8 cellular contexts compared by ENCODE assay signal in the genomic region with DNA sequence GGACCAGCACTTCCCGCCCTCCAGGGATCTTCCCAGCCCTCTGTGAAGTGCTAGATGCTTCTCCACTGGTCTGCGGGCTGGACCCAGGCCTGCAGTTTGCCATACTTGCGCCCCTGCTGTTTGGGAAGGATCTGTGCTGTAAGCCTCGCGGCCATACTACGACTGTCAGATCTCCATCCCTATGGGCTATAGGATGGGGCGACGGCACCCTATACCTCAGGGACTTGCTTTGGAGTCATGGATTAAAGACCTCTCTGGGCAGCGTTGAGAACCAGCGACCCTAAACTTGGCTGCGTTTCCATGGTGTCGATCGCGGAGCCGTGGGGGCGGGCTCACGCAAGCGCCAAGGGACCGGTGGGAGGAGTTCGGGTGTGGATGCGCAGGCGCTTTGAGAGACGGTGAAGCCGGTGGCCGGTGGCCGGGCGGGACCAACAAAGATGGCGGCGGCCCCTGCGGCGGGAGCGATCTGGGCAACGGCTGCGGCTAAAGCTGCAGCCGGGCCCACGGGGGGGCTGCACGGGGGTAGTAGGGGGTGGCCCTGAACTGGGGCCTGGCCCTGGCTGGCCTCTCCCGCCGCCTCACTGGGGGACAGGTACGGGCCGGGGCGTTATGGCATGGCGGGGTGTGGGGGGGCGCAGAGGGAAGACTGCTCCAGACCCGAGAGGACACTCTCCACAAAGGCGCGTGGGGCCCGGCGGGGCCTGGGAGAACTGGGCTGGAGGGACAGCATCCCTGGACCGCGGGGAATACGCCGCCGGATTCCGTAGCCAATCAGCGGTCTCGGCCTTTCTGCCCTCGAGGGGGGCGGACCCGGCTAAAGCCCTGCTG. TPM values are rescaled to one million over a fixed set of nuclear protein-coding genes. Genes with fewer than 3 reads are reported as not detected.
DNase-seq lines count a peak whose midpoint lies in the region; ATAC-seq, FAIRE-seq and TF ChIP-seq lines count a peak whose summit lies in the region.

A gene with protein sequence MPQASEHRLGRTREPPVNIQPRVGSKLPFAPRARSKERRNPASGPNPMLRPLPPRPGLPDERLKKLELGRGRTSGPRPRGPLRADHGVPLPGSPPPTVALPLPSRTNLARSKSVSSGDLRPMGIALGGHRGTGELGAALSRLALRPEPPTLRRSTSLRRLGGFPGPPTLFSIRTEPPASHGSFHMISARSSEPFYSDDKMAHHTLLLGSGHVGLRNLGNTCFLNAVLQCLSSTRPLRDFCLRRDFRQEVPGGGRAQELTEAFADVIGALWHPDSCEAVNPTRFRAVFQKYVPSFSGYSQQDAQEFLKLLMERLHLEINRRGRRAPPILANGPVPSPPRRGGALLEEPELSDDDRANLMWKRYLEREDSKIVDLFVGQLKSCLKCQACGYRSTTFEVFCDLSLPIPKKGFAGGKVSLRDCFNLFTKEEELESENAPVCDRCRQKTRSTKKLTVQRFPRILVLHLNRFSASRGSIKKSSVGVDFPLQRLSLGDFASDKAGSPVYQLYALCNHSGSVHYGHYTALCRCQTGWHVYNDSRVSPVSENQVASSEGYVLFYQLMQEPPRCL (plus strand): TSS at position 414 of the 828 bp plus-strand sequence. CDS start 1,141 bp downstream, outside the sequence.

- peak within 1 kb of the TSS; percentile 91 for H3K9ac ChIP-seq in HepG2 (ENCODE audit: insufficient read depth, low read depth, low read length)

- TF ChIP-seq POLR2A in HepG2 (IDR thresholded peaks at IDR 0.05; ENCODE audit: insufficient read depth in 1 of 2, low read depth in 2 of 2, low read length in 2 of 2): peak; percentile 56 to 59; a peak in 3 of 4 replicates

- peak within 1 kb of the TSS; percentile 59 for H2AFZ ChIP-seq in HepG2 (ENCODE audit: low read length)

- WGBS in HepG2 (ENCODE audit: low lambda C conversion rate): 20% methylated on average over 22 of the region's 60 CpGs

- no peak for TF ChIP-seq RAD21 in HepG2 (CRISPR knock-in tag; IDR thresholded peaks at IDR 0.05)

- intact Hi-C loops in HepG2 (cut with micrococcal nuclease; ENCODE audit: unreplicated experiment): no loop called here

- H3K4me2 ChIP-seq in HepG2 (ENCODE audit: low read depth, low read length): peak within 1 kb of the TSS; percentile 97

- BruUV-seq in HepG2 (replicated peaks; lab: Mats Ljungman, UMichigan): no TSS peak

- ATAC-seq in GM19395 (IDR thresholded peaks at IDR 0.05; ENCODE audit: unreplicated experiment): peak; percentile 76
- peak; percentile 71 for ATAC-seq in HG03565 (IDR thresholded peaks at IDR 0.05; ENCODE audit: unreplicated experiment)
- ATAC-seq in HepG2: peak; percentile 93

- POLR2A ChIA-PET in HepG2 (lab: Yijun Ruan, JAX): no interaction called here

- H3K4me1 ChIP-seq in HepG2 (ENCODE audit: insufficient read depth, low read length): peaks cover 44% of the 10 kb centered on the region

- no peak; the same call in 1 of the 2 replicates for TF ChIP-seq CTCF in C4-2B (conservative IDR thresholded peaks at IDR 0.05)
- TF ChIP-seq CTCF in HepG2 (CRISPR knock-in tag; IDR thresholded peaks at IDR 0.05): no peak

- no peaks in the 10 kb centered on the region; a peak in 1 of 5 replicates for H3K27me3 ChIP-seq in HepG2 (ENCODE audit: control insufficient read depth in 1 of 2, insufficient read depth in 2 of 2, low read length in 2 of 2)

- H3K36me3 ChIP-seq in HepG2 (replicated peaks in 1 of 2; ENCODE audit: control insufficient read depth in 1 of 2, insufficient read depth in 2 of 2, low read length in 2 of 2): peaks cover 11 to 37% of the 10 kb centered on the region in 2 experiments; a peak in 4 of 5 replicates

- TF ChIP-seq EP300 in HepG2 (IDR thresholded peaks at IDR 0.05; ENCODE audit: low read depth in 2 of 2, low read length in 2 of 2) (no peak), HepG2 (CRISPR knock-in tag; IDR thresholded peaks at IDR 0.05; ENCODE audit: borderline replicate concordance) (no peak)

- H4K20me1 ChIP-seq in HepG2 (ENCODE audit: insufficient read depth, low read length): no peaks in the 10 kb centered on the region

- peak; percentile 71 for FAIRE-seq in HepG2 (lab: Jason Lieb, UNC)

- H3K27ac ChIP-seq in C4-2B: peak within 1 kb of the TSS; percentile 92
- H3K27ac ChIP-seq in HepG2 (ENCODE audit: extremely low read length, insufficient read depth, low read length): peak within 1 kb of the TSS; percentile 64

- peak within 1 kb of the TSS; percentile 84 to 95 (median 94) for H3K4me3 ChIP-seq in HepG2 (replicated peaks in 1 of 3; ENCODE audit: insufficient read depth in 1 of 3, low read depth in 2 of 3, low read length in 3 of 3)

- in situ Hi-C loops in HepG2 (cut with HindIII; ENCODE audit: extremely low pct_ligation_motif_present, low pct_unique_long_range_greater_than_20kb): no loop called here

- no peaks in the 10 kb centered on the region for H3K9me3 ChIP-seq in HepG2 (ENCODE audit: low read length)

- CTCF ChIA-PET in HepG2 (lab: Yijun Ruan, JAX; ENCODE audit: low intra/inter-chr PET ratio, low total read pairs): no interaction called here

- DNase-seq in NCI-H774 (lab: John Stamatoyannopoulos, UW) (peak; percentile 88), dedifferentiated amniotic fluid mesenchymal stem cell (ENCODE audit: extremely low spot score) (peak; percentile 88), HepG2 (ENCODE audit: low spot score) (peak; percentile 79)
- peak; percentile 80 to 90 for DNase-seq in activated CD4-positive, alpha-beta T cell treated with anti-CD3 and anti-CD28 coated beads, Interleukin-2, amount 50 U/mL, for 24 hours (ENCODE audit: low read depth in 1 of 2, low spot score in 1 of 2)
- DNase-seq in stimulated activated CD4-positive, alpha-beta T cell treated with anti-CD3 and anti-CD28 coated beads, Interleukin-4, amount 100 ng/mL, for 1 hour: peak; percentile 90

- H3K79me2 ChIP-seq in HepG2 (ENCODE audit: insufficient read depth, low read length): peaks cover 15% of the 10 kb centered on the region

TF ChIP-seq in HepG2, 621 proteins besides CTCF, POLR2A, EP300 and RAD21 (continues in another document):
- TF ChIP-seq HOXA5 (CRISPR knock-in tag; IDR thresholded peaks at IDR 0.05): no peak; the same call in 1 of the 2 replicates
- no peak for TF ChIP-seq SMC3 (IDR thresholded peaks at IDR 0.05; ENCODE audit: low read length)
- TF ChIP-seq YY1 (IDR thresholded peaks at IDR 0.05; ENCODE audit: insufficient read depth, insufficient replicate concordance, low read depth, low read length): peak; percentile 98
- TF ChIP-seq NR3C1 (CRISPR knock-in tag; IDR thresholded peaks at IDR 0.05): no peak
- TF ChIP-seq TCF7 (IDR thresholded peaks at IDR 0.05; ENCODE audit: low read depth): no peak
- no peak for TF ChIP-seq ZNF329 (CRISPR knock-in tag; IDR thresholded peaks at IDR 0.05; ENCODE audit: low read depth)
- TF ChIP-seq BHLHE40 (IDR thresholded peaks at IDR 0.05; ENCODE audit: low read length): no peak
- TF ChIP-seq ZNF546 (CRISPR knock-in tag; conservative IDR thresholded peaks at IDR 0.05): 0 out of 2 replicates have a peak, but pooled peaks have one; percentile 43
- no peak for TF ChIP-seq RFX5 (IDR thresholded peaks at IDR 0.05; ENCODE audit: low read depth, low read length)
- TF ChIP-seq CBX1 (IDR thresholded peaks at IDR 0.05; ENCODE audit: low read depth): no peak
- TF ChIP-seq SP5 (CRISPR knock-in tag; IDR thresholded peaks at IDR 0.05; ENCODE audit: borderline replicate concordance, low read depth): peak; percentile 49; the same call in 1 of the 2 replicates
- no peak for TF ChIP-seq ATRX (CRISPR knock-in tag; IDR thresholded peaks at IDR 0.05; ENCODE audit: borderline replicate concordance)
- TF ChIP-seq, protein P1, sequence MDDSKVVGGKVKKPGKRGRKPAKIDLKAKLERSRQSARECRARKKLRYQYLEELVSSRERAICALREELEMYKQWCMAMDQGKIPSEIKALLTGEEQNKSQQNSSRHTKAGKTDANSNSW (CRISPR knock-in tag; IDR thresholded peaks at IDR 0.05; ENCODE audit: borderline replicate concordance): no peak
- TF ChIP-seq MAZ (IDR thresholded peaks at IDR 0.05; ENCODE audit: borderline replicate concordance, low read depth, low read length): no peak; the same call in 1 of the 2 replicates
- no peak for TF ChIP-seq MAZ (CRISPR knock-in tag; IDR thresholded peaks at IDR 0.05; ENCODE audit: low read depth)
- no peak for TF ChIP-seq U2AF2 (IDR thresholded peaks at IDR 0.05; ENCODE audit: low read depth, low read length)
- no peak; the same call in 1 of the 2 replicates for TF ChIP-seq ZSCAN21 (CRISPR knock-in tag; IDR thresholded peaks at IDR 0.05; ENCODE audit: borderline replicate concordance)
- no peak; the same call in 1 of the 2 replicates for TF ChIP-seq KLF13 (CRISPR knock-in tag; IDR thresholded peaks at IDR 0.05)

RNA-seq across cellular contexts. Expression of the gene that starts here (rescaled TPM):
- total RNA-seq in HepG2 (2016; rRNA removed; fragmentation: Illumina TruSeq; extraction: Trizol): 7.4 and 10.1 TPM in 2 replicates
- 8.6 and 9.8 TPM in 2 replicates for total RNA-seq in HepG2 (2016; cell fraction: cytosol; rRNA removed; fragmentation: Illumina TruSeq; extraction: Trizol; ENCODE audit: low read depth)
- total RNA-seq in HepG2 (2016; cell fraction: insoluble cytoplasmic fraction; rRNA removed; fragmentation: Illumina TruSeq; extraction: Trizol): 6.5 and 10.5 TPM in 2 replicates
- 17.0 and 23.7 TPM in 2 replicates for total RNA-seq in HepG2 (2016; cell fraction: membrane; rRNA removed; fragmentation: Illumina TruSeq; extraction: Trizol)
- total RNA-seq in HepG2 (2016; cell fraction: nucleus; rRNA removed; fragmentation: Illumina TruSeq; extraction: Trizol): 17.3 and 17.6 TPM in 2 replicates
- 31.0 and 33.1 TPM in 2 replicates for polyA plus RNA-seq in HepG2 (2011; rRNA removed)
- 14.0 and 19.2 TPM in 2 replicates for polyA plus RNA-seq in HepG2 (2011; cell fraction: cytosol; rRNA removed)
- 157 and 234 TPM in 2 replicates for polyA plus RNA-seq in HepG2 (2011; cell fraction: nucleus; rRNA removed)
- 14.8 and 16.5 TPM in 2 replicates for polyA plus RNA-seq in HepG2 (2012)
- 25.1 and 35.9 TPM in 2 replicates for polyA plus RNA-seq in HepG2 (2016; cell fraction: cytosol; fragmentation: Illumina TruSeq; extraction: Trizol; ENCODE audit: low read depth)
- 15.8 and 21.8 TPM in 2 replicates for polyA plus RNA-seq in HepG2 (2016; cell fraction: insoluble cytoplasmic fraction; fragmentation: Illumina TruSeq; extraction: Trizol; ENCODE audit: low read depth)
- polyA plus RNA-seq in HepG2 (2016; cell fraction: membrane; fragmentation: Illumina TruSeq; extraction: Trizol; ENCODE audit: low read depth): 48.3 and 50.3 TPM in 2 replicates
- polyA plus RNA-seq in HepG2 (2016; cell fraction: nucleus; fragmentation: Illumina TruSeq; extraction: Trizol; ENCODE audit: insufficient read depth, low read depth): 65.1 and 67.0 TPM in 2 replicates
- 21.0 and 31.8 TPM in 2 replicates for polyA minus RNA-seq in HepG2 (2011; rRNA and poly(A)+ RNA removed; ENCODE audit: low replicate concordance)
- 8.2 and 8.9 TPM in 2 replicates for polyA minus RNA-seq in HepG2 (2011; cell fraction: cytosol; rRNA and poly(A)+ RNA removed)
- 30.3 and 31.9 TPM in 2 replicates for polyA minus RNA-seq in HepG2 (2011; cell fraction: nucleus; rRNA and poly(A)+ RNA removed)

Comparison
In these comparisons a context has a peak if more than half of its experiments do, and no peak if none do; other contexts are left out.
1. Peak in every context shown above with its lines: DNase-seq, ATAC-seq, H3K4me3 ChIP-seq and H3K27ac ChIP-seq.